In genomic region chr9:81607593-81608288, GRCh38 we compare ENCODE assay signal across 22 cellular contexts.
DNase-seq lines count a peak whose midpoint lies in the region; ATAC-seq, FAIRE-seq and TF ChIP-seq lines count a peak whose summit lies in the region.
"Had no signal": no experiment of that assay in that cellular context is flagged by ENCODE, and none has a peak within 500 bp of the region (broad histone marks: within the 10 kb centered on the region; RNA-seq: fewer than 3 reads in every experiment).

No MANE protein-coding gene starts in this region.

- H3K36me3 ChIP-seq in kidney (ENCODE audit: control insufficient read depth in 1 of 2, insufficient read depth in 2 of 2, low read length in 2 of 2) (peaks cover 0 to 4% of the 10 kb centered on the region in 2 donors), gastrocnemius medialis (peaks cover 0 to 27% of the 10 kb centered on the region in 2 donors)

- TF ChIP-seq POLR2A in gastrocnemius medialis (IDR thresholded peaks at IDR 0.05): no peak

- FAIRE-seq in RCC 7860 (lab: Jason Lieb, UNC) (peak; percentile 84), kidney (lab: Jason Lieb, UNC) (no peak)
- FAIRE-seq: D721Med, GM19239 had no signal

- TF ChIP-seq CTCF in kidney (IDR thresholded peaks at IDR 0.05; ENCODE audit: borderline replicate concordance, extremely low read depth, insufficient read depth) (no peak), gastrocnemius medialis (IDR thresholded peaks at IDR 0.05 in 4 of 5, conservative IDR thresholded peaks at IDR 0.05 in 1 of 5) (no peak)

- no peaks in the 10 kb centered on the region for H3K27me3 ChIP-seq in gastrocnemius medialis

- H3K4me1 ChIP-seq in kidney (ENCODE audit: control insufficient read depth in 1 of 2, insufficient read depth in 1 of 2, low read depth in 1 of 2, low read length in 2 of 2): peaks cover 4 to 7% of the 10 kb centered on the region in 2 donors
- H3K4me1 ChIP-seq in gastrocnemius medialis: peaks cover 29 to 37% of the 10 kb centered on the region in 2 donors

- no peaks in the 10 kb centered on the region for H3K9me3 ChIP-seq in kidney (ENCODE audit: control insufficient read depth in 1 of 2, low read length in 2 of 2)
- H3K9me3 ChIP-seq in gastrocnemius medialis: no peaks in the 10 kb centered on the region

- DNase-seq in Caki2 (ENCODE audit: low read depth): peak; percentile 52
- peak; percentile 82 for DNase-seq in RCC 7860 (ENCODE audit: low spot score)
- peak; percentile 23 for DNase-seq in kidney
- no peak for DNase-seq in gastrocnemius medialis
- DNase-seq in stimulated activated naive CD4-positive, alpha-beta T cell (lab: John Stamatoyannopoulos, UW): no peak
- no peak for DNase-seq in NCI-H1092 (lab: John Stamatoyannopoulos, UW)
- DNase-seq: CD4-positive, alpha-beta memory T cell; DND-41; GF-D8; GOT3; KG1; MM.1S; NCI-H1417 treated with DMSO at 0.1 percent for 48 hours; NCI-H2029; NCI-H2171 treated with DMSO at 0.1 percent for 48 hours; NCI-H510A; SIG-M5 had no signal

- intact Hi-C loops in kidney (cut with DNase I): no loop called here
- intact Hi-C loops in gastrocnemius medialis (cut with DNase I; ENCODE audit: low total_unique reads): no loop called here

- no peak overlapping the region for H3K27ac ChIP-seq in kidney (ENCODE audit: low read depth in 2 of 2, low read length in 2 of 2)
- peak overlapping the region in 3 of 4 donors; percentile 25 to 88 (median 79) for H3K27ac ChIP-seq in gastrocnemius medialis
- H3K27ac ChIP-seq: HL-60 had no signal

- no peak overlapping the region for H3K9ac ChIP-seq in kidney (ENCODE audit: low read length in 2 of 2)

- H3K4me3 ChIP-seq in kidney (ENCODE audit: low read length in 2 of 2) (no peak overlapping the region), gastrocnemius medialis (no peak overlapping the region)

- in situ Hi-C loops in Caki2 (cut with HindIII; ENCODE audit: low pct_unique_long_range_greater_than_20kb, low sequenced_read_pairs) (no loop called here), gastrocnemius medialis (cut with MboI; ENCODE audit: low sequenced_read_pairs in 4 of 4) (no loop called here)

- no peak for ATAC-seq in gastrocnemius medialis
- no peak for ATAC-seq in GM21723 (IDR thresholded peaks at IDR 0.05; ENCODE audit: unreplicated experiment)
- no peak for ATAC-seq in HG03571 (IDR thresholded peaks at IDR 0.05; ENCODE audit: unreplicated experiment)

Comparison
In these comparisons a context has a peak if more than half of its experiments do, and no peak if none do; other contexts are left out.
1. DNase-seq: peak in Caki2 (single experiment), RCC 7860 (single experiment) and kidney (single experiment); none in gastrocnemius medialis (0 of 2), stimulated activated naive CD4-positive, alpha-beta T cell (0 of 6) and NCI-H1092 (single experiment).
2. H3K27ac ChIP-seq: peak in gastrocnemius medialis (3 of 4); none in kidney (0 of 2).